In the genomic region with DNA sequence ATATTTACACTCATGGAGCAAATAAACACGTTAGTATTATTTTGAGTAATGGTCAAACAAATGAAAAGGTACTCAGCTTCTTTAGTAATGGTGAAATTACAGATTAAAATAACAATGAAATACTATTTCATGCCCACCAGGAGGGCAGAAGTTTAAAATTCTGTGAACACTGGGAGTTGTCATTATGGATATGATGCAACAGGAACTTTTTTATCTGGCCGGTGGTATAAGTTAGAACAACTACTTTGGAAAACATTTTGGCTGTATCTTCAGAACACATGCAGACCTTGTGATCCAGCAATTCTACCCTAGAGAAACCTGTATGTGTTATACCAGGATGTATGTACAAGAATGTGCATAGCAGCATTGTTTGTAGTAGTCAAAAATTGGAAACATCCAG, we compare ENCODE assay signal across 2 cellular contexts.
TF ChIP-seq lines count a peak whose summit lies in the region.

No MANE protein-coding gene starts in this region.

TF ChIP-seq in WTC11, 78 proteins besides CTCF, POLR2A, EP300 and RAD21 (continues in another document):
- TF ChIP-seq, protein P1, sequence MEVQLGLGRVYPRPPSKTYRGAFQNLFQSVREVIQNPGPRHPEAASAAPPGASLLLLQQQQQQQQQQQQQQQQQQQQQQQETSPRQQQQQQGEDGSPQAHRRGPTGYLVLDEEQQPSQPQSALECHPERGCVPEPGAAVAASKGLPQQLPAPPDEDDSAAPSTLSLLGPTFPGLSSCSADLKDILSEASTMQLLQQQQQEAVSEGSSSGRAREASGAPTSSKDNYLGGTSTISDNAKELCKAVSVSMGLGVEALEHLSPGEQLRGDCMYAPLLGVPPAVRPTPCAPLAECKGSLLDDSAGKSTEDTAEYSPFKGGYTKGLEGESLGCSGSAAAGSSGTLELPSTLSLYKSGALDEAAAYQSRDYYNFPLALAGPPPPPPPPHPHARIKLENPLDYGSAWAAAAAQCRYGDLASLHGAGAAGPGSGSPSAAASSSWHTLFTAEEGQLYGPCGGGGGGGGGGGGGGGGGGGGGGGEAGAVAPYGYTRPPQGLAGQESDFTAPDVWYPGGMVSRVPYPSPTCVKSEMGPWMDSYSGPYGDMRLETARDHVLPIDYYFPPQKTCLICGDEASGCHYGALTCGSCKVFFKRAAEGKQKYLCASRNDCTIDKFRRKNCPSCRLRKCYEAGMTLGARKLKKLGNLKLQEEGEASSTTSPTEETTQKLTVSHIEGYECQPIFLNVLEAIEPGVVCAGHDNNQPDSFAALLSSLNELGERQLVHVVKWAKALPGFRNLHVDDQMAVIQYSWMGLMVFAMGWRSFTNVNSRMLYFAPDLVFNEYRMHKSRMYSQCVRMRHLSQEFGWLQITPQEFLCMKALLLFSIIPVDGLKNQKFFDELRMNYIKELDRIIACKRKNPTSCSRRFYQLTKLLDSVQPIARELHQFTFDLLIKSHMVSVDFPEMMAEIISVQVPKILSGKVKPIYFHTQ (CRISPR knock-in tag; IDR thresholded peaks at IDR 0.05): no peak
- TF ChIP-seq, protein P2, sequence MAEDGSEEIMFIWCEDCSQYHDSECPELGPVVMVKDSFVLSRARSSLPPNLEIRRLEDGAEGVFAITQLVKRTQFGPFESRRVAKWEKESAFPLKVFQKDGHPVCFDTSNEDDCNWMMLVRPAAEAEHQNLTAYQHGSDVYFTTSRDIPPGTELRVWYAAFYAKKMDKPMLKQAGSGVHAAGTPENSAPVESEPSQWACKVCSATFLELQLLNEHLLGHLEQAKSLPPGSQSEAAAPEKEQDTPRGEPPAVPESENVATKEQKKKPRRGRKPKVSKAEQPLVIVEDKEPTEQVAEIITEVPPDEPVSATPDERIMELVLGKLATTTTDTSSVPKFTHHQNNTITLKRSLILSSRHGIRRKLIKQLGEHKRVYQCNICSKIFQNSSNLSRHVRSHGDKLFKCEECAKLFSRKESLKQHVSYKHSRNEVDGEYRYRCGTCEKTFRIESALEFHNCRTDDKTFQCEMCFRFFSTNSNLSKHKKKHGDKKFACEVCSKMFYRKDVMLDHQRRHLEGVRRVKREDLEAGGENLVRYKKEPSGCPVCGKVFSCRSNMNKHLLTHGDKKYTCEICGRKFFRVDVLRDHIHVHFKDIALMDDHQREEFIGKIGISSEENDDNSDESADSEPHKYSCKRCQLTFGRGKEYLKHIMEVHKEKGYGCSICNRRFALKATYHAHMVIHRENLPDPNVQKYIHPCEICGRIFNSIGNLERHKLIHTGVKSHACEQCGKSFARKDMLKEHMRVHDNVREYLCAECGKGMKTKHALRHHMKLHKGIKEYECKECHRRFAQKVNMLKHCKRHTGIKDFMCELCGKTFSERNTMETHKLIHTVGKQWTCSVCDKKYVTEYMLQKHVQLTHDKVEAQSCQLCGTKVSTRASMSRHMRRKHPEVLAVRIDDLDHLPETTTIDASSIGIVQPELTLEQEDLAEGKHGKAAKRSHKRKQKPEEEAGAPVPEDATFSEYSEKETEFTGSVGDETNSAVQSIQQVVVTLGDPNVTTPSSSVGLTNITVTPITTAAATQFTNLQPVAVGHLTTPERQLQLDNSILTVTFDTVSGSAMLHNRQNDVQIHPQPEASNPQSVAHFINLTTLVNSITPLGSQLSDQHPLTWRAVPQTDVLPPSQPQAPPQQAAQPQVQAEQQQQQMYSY (CRISPR knock-in tag; IDR thresholded peaks at IDR 0.05): no peak
- TF ChIP-seq, protein P3, sequence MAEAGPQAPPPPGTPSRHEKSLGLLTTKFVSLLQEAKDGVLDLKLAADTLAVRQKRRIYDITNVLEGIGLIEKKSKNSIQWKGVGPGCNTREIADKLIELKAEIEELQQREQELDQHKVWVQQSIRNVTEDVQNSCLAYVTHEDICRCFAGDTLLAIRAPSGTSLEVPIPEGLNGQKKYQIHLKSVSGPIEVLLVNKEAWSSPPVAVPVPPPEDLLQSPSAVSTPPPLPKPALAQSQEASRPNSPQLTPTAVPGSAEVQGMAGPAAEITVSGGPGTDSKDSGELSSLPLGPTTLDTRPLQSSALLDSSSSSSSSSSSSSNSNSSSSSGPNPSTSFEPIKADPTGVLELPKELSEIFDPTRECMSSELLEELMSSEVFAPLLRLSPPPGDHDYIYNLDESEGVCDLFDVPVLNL (CRISPR knock-in tag; IDR thresholded peaks at IDR 0.05; ENCODE audit: borderline replicate concordance, low read depth): no peak
- TF ChIP-seq NR1H2 (CRISPR knock-in tag; IDR thresholded peaks at IDR 0.05) (no peak), ZNF416 (CRISPR knock-in tag; IDR thresholded peaks at IDR 0.05) (no peak), ZNF423 (CRISPR knock-in tag; IDR thresholded peaks at IDR 0.05) (no peak), GABPB1 (CRISPR knock-in tag; IDR thresholded peaks at IDR 0.05) (no peak), TCF7 (CRISPR knock-in tag; IDR thresholded peaks at IDR 0.05; ENCODE audit: low read depth) (no peak), TP53 (CRISPR knock-in tag; IDR thresholded peaks at IDR 0.05) (no peak), ZNF232 (CRISPR knock-in tag; IDR thresholded peaks at IDR 0.05) (no peak), NFE2L1 (CRISPR knock-in tag; IDR thresholded peaks at IDR 0.05) (no peak), ZNF138 (CRISPR knock-in tag; conservative IDR thresholded peaks at IDR 0.05) (no peak)
- TF ChIP-seq, protein P4, sequence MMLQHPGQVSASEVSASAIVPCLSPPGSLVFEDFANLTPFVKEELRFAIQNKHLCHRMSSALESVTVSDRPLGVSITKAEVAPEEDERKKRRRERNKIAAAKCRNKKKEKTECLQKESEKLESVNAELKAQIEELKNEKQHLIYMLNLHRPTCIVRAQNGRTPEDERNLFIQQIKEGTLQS (CRISPR knock-in tag; conservative IDR thresholded peaks at IDR 0.05): no peak
- TF ChIP-seq, protein P5, sequence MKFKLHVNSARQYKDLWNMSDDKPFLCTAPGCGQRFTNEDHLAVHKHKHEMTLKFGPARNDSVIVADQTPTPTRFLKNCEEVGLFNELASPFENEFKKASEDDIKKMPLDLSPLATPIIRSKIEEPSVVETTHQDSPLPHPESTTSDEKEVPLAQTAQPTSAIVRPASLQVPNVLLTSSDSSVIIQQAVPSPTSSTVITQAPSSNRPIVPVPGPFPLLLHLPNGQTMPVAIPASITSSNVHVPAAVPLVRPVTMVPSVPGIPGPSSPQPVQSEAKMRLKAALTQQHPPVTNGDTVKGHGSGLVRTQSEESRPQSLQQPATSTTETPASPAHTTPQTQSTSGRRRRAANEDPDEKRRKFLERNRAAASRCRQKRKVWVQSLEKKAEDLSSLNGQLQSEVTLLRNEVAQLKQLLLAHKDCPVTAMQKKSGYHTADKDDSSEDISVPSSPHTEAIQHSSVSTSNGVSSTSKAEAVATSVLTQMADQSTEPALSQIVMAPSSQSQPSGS (CRISPR knock-in tag; IDR thresholded peaks at IDR 0.05; ENCODE audit: borderline replicate concordance, low read depth): no peak
- TF ChIP-seq, protein P6, sequence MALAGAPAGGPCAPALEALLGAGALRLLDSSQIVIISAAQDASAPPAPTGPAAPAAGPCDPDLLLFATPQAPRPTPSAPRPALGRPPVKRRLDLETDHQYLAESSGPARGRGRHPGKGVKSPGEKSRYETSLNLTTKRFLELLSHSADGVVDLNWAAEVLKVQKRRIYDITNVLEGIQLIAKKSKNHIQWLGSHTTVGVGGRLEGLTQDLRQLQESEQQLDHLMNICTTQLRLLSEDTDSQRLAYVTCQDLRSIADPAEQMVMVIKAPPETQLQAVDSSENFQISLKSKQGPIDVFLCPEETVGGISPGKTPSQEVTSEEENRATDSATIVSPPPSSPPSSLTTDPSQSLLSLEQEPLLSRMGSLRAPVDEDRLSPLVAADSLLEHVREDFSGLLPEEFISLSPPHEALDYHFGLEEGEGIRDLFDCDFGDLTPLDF (CRISPR knock-in tag; IDR thresholded peaks at IDR 0.05): no peak

TF ChIP-seq in endothelial cell of umbilical vein, 7 proteins besides CTCF, POLR2A, EP300 and RAD21:
- TF ChIP-seq FOS (IDR thresholded peaks at IDR 0.05; ENCODE audit: borderline replicate concordance, insufficient read depth, low read length) (no peak), JUN (IDR thresholded peaks at IDR 0.05; ENCODE audit: borderline replicate concordance, insufficient read depth, insufficient read length, low read depth) (no peak), POLR2AphosphoS5 (IDR thresholded peaks at IDR 0.05; ENCODE audit: insufficient read depth, low read depth, low read length) (no peak), GATA2 (IDR thresholded peaks at IDR 0.05; ENCODE audit: insufficient read depth, insufficient read length, low read depth, low read length) (no peak), MYC (IDR thresholded peaks at IDR 0.05; ENCODE audit: low read depth, low read length) (no peak), EZH2 (IDR thresholded peaks at IDR 0.05; ENCODE audit: borderline replicate concordance, low read depth, low read length, severe bottlenecking) (no peak)
- TF ChIP-seq, protein P7, sequence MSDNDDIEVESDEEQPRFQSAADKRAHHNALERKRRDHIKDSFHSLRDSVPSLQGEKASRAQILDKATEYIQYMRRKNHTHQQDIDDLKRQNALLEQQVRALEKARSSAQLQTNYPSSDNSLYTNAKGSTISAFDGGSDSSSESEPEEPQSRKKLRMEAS (IDR thresholded peaks at IDR 0.05; ENCODE audit: insufficient read depth, insufficient read length): no peak
